8 cellular contexts compared by ENCODE assay signal in the genomic region with DNA sequence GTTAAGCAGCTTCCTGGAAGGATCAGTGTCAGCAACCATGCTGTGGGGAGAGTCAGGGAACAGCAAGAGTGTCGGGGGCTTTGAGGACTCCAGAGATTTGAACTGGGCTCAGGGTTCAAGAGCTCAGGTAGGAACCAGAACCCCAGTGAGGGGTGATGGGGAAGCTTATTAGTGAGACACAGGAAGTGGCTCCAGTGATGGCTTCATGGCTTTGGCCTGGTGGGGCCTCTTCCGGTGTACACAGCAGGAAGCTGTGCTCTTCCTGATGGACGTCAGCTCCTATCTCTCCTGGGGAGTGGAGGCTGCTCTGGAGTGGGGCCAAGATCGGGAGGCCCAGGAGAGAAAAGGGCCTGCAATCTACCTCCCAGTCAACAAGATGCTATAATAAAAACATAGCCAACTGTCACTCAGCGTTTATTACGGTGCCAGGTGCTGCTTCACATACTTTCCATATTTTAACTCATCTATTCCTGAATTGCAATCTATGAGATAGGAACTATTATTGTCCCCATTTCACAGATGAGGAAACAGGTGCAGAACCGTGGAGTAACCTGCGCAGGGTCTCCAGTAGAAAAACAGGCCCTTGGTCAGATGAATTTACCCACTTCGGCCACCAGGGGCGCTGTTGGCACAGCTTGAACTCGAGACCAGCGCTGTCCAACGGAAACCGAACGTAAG.
DNase-seq lines count a peak whose midpoint lies in the region; ATAC-seq, FAIRE-seq and TF ChIP-seq lines count a peak whose summit lies in the region.

No MANE protein-coding gene starts in this region.

- no peak overlapping the region for H2AK5ac ChIP-seq in H1 (ENCODE audit: low read depth, low read length)

- H3K4me2 ChIP-seq in H1 (ENCODE audit: insufficient read depth in 1 of 2, low read depth in 2 of 2, low read length in 2 of 2): no peak overlapping the region

- no peak overlapping the region for H3K9ac ChIP-seq in H1 (replicated peaks in 1 of 4; ENCODE audit: extremely low read depth in 1 of 4, low read depth in 3 of 4, low read length in 3 of 4)

- H2BK20ac ChIP-seq in H1 (ENCODE audit: low read length): no peak overlapping the region

- CTCF ChIA-PET in activated CD4-positive, alpha-beta memory T cell treated with anti-CD3 and anti-CD28 coated beads for 36 hours (lab: Charles Lee): interaction anchor here (0.6 to 2.2 kb wide), 15 partner anchors 10 to 625 kb away, joined by 3 to 15 read pairs (median 4); no protein-coding TSS in a partner anchor
- CTCF ChIA-PET in H1 (lab: Charles Lee; ENCODE audit: partially characterized antibody): interaction anchor here (0.6 to 6.8 kb wide), 36 partner anchors 9 to 1022 kb away, joined by 3 to 60 read pairs (median 4); no protein-coding TSS in a partner anchor

- H2BK15ac ChIP-seq in H1 (ENCODE audit: low read length): no peak overlapping the region

- H2BK5ac ChIP-seq in H1 (ENCODE audit: low read depth, low read length): no peak overlapping the region

- ATAC-seq in GM18909 (IDR thresholded peaks at IDR 0.05; ENCODE audit: poor library complexity, unreplicated experiment): no peak

- no peaks in the 10 kb centered on the region for H3K9me3 Mint-ChIP-seq in activated CD4-positive, alpha-beta memory T cell treated with anti-CD3 and anti-CD28 coated beads for 36 hours

- H3K23me2 ChIP-seq in H1 (ENCODE audit: low read depth, low read length): no peaks in the 10 kb centered on the region

- POLR2A ChIA-PET in activated CD4-positive, alpha-beta memory T cell treated with anti-CD3 and anti-CD28 coated beads for 36 hours (lab: Charles Lee): no interaction called here
- POLR2A ChIA-PET in H1 (lab: Charles Lee; ENCODE audit: partially characterized antibody): interaction anchor here (1.0 kb wide), 1 partner anchor 10 kb away, joined by 3 read pairs; no protein-coding TSS in a partner anchor

- no peak overlapping the region for H3K18ac ChIP-seq in H1 (ENCODE audit: extremely low read depth, low read length)

- TF ChIP-seq EP300 in H1 (IDR thresholded peaks at IDR 0.05; ENCODE audit: borderline replicate concordance in 1 of 2, low read depth in 2 of 2, low read length in 2 of 2): no peak

- H4K20me1 ChIP-seq in H1 (replicated peaks in 1 of 2; ENCODE audit: control insufficient read depth in 1 of 2, insufficient read depth in 2 of 2, low read length in 2 of 2): no peaks in the 10 kb centered on the region

- DNase-seq in NCI-H2171 (lab: John Stamatoyannopoulos, UW) (peak; percentile 85), H1 (ENCODE audit: low read depth in 1 of 2, low spot score in 2 of 2) (peak in 1 of 2 experiments; percentile 84), middle frontal gyrus (ENCODE audit: extremely low spot score, low spot score) (peak; percentile 47)
- DNase-seq in activated CD4-positive, alpha-beta memory T cell treated with anti-CD3 and anti-CD28 coated beads for 36 hours: peak; percentile 72
- peak in 5 of 6 experiments; percentile 24 to 68 (median 37) for DNase-seq in stimulated activated naive CD4-positive, alpha-beta T cell (lab: John Stamatoyannopoulos, UW)

- H3K23ac ChIP-seq in H1 (ENCODE audit: insufficient read length): no peak overlapping the region

- 59% methylated on average over 15 of the region's 15 CpGs; no CpG with 5 or more reads in 1 of the 2 experiments for WGBS in H1 (ENCODE audit: extremely low coverage in 1 of 2, insufficient coverage in 1 of 2, insufficient read length in 1 of 2, insufficient replicate concordance in 2 of 2, low coverage in 1 of 2, low lambda C conversion rate in 2 of 2, missing lambda C conversion rate in 1 of 2), 2 experiments

- no peak overlapping the region for H3K27ac Mint-ChIP-seq in activated CD4-positive, alpha-beta memory T cell treated with anti-CD3 and anti-CD28 coated beads for 36 hours

- TF ChIP-seq RAD21 in H1 (IDR thresholded peaks at IDR 0.05 in 1 of 2, conservative IDR thresholded peaks at IDR 0.05 in 1 of 2; ENCODE audit: low read depth in 2 of 2, low read length in 2 of 2): peak; percentile 79 to 80

- peak; percentile 89 for FAIRE-seq in H1 (lab: Jason Lieb, UNC)

- TF ChIP-seq CTCF in GM12872 (IDR thresholded peaks at IDR 0.05; ENCODE audit: insufficient read depth, low read depth, low read length): peak; percentile 83
- TF ChIP-seq CTCF in H1 (IDR thresholded peaks at IDR 0.05; ENCODE audit: control extremely low read depth in 1 of 3, insufficient read depth in 1 of 3, low read depth in 1 of 3, low read length in 3 of 3): peak; percentile 81 to 89 (median 82)

- H3K36me3 ChIP-seq in ACC112 (ENCODE audit: insufficient read depth, low read length): no peaks in the 10 kb centered on the region
- no peaks in the 10 kb centered on the region for H3K36me3 ChIP-seq in H1 (ENCODE audit: control insufficient read depth in 2 of 4, insufficient read depth in 4 of 4, low read length in 3 of 4)

- peak overlapping the region; percentile 20; the same call in 1 of the 2 replicates for H3K4me3 ChIP-seq in ACC112 (ENCODE audit: low read depth, low read length)
- no peak overlapping the region for H3K4me3 ChIP-seq in H1 (ENCODE audit: extremely low read depth in 1 of 4, insufficient read depth in 2 of 4, low read depth in 3 of 4, low read length in 4 of 4)

- H4K8ac ChIP-seq in H1 (ENCODE audit: extremely low read depth, insufficient read depth, low read length): no peak overlapping the region; the same call in 1 of the 2 replicates

- H2BK12ac ChIP-seq in H1 (ENCODE audit: low read depth, low read length): no peak overlapping the region

- no peak overlapping the region for H2BK120ac ChIP-seq in H1 (replicated peaks; ENCODE audit: low read depth, low read length)

- intact Hi-C loops in activated CD4-positive, alpha-beta memory T cell treated with anti-CD3 and anti-CD28 coated beads for 36 hours (cut with micrococcal nuclease): no loop called here

- H3K79me1 ChIP-seq in H1 (ENCODE audit: low read depth, low read length): no peaks in the 10 kb centered on the region

- TF ChIP-seq POLR2A in H1 (IDR thresholded peaks at IDR 0.05; ENCODE audit: control extremely low read depth in 1 of 2, low read depth in 2 of 2, low read length in 2 of 2): no peak

- no peak overlapping the region for H3K4ac ChIP-seq in H1 (replicated peaks; ENCODE audit: insufficient read length, low read depth, low read length)

- no peaks in the 10 kb centered on the region for H3K36me3 Mint-ChIP-seq in activated CD4-positive, alpha-beta memory T cell treated with anti-CD3 and anti-CD28 coated beads for 36 hours

- H3K4me1 ChIP-seq in ACC112 (ENCODE audit: control insufficient read depth, insufficient read depth, low read length, unreplicated experiment) (no peaks in the 10 kb centered on the region), H1 (replicated peaks in 1 of 4; ENCODE audit: control insufficient read depth in 3 of 4, insufficient read depth in 4 of 4, low read length in 3 of 4) (peaks cover 0 to 8% (median 5%) of the 10 kb centered on the region in 4 experiments; a peak in 5 of 7 replicates)

- H3K4me3 Mint-ChIP-seq in activated CD4-positive, alpha-beta memory T cell treated with anti-CD3 and anti-CD28 coated beads for 36 hours: no peak overlapping the region

- no peak overlapping the region for H4K91ac ChIP-seq in H1 (replicated peaks; ENCODE audit: insufficient read length, low read length)

- H3K27ac ChIP-seq in ACC112 (ENCODE audit: low read depth, low read length) (no peak overlapping the region), H1 (ENCODE audit: low read depth, low read length) (no peak overlapping the region)

- H3K27me3 Mint-ChIP-seq in activated CD4-positive, alpha-beta memory T cell treated with anti-CD3 and anti-CD28 coated beads for 36 hours: peaks cover 12% of the 10 kb centered on the region

- H3K79me2 ChIP-seq in ACC112 (ENCODE audit: control insufficient read depth, insufficient read depth, low read length, unreplicated experiment) (no peaks in the 10 kb centered on the region), H1 (ENCODE audit: control insufficient read depth in 1 of 2, insufficient read depth in 2 of 2, low read length in 2 of 2) (no peaks in the 10 kb centered on the region)

- H3K56ac ChIP-seq in H1 (replicated peaks; ENCODE audit: insufficient read length, low read depth, low read length): no peak overlapping the region

- no peak overlapping the region for H4K5ac ChIP-seq in H1 (ENCODE audit: insufficient read length, low read depth, low read length)

- H3K4me1 Mint-ChIP-seq in activated CD4-positive, alpha-beta memory T cell treated with anti-CD3 and anti-CD28 coated beads for 36 hours (ENCODE audit: low read depth): peaks cover 2% of the 10 kb centered on the region

- H3K9me3 ChIP-seq in H1 (ENCODE audit: insufficient read depth in 2 of 2, low read depth in 1 of 2, low read length in 1 of 2): no peaks in the 10 kb centered on the region

- H3K14ac ChIP-seq in H1 (ENCODE audit: insufficient read length): no peak overlapping the region

- H3K27me3 ChIP-seq in ACC112 (ENCODE audit: insufficient read depth, low read length): peaks cover 14% of the 10 kb centered on the region; the same call in 1 of the 2 replicates
- no peaks in the 10 kb centered on the region for H3K27me3 ChIP-seq in H1 (replicated peaks in 1 of 4; ENCODE audit: control insufficient read depth in 3 of 4, extremely low read depth in 1 of 4, insufficient read depth in 3 of 4, low read length in 3 of 4)

- H2AFZ ChIP-seq in ACC112 (ENCODE audit: low read length, unreplicated experiment): no peak overlapping the region
- no peak overlapping the region for H2AFZ ChIP-seq in H1 (ENCODE audit: low read length)

TF ChIP-seq in H1, 55 proteins besides CTCF, POLR2A, EP300 and RAD21:
- TF ChIP-seq RNF2 (IDR thresholded peaks at IDR 0.05; ENCODE audit: borderline replicate concordance, low read depth, low read length, missing control alignments, poor library complexity, severe bottlenecking): no peak
- TF ChIP-seq GABPA (IDR thresholded peaks at IDR 0.05; ENCODE audit: borderline replicate concordance, insufficient read depth, low read length): peak; percentile 79; the same call in 1 of the 2 replicates
- no peak for TF ChIP-seq KDM5A (IDR thresholded peaks at IDR 0.05; ENCODE audit: low read length)
- TF ChIP-seq KDM1A (IDR thresholded peaks at IDR 0.05; ENCODE audit: borderline replicate concordance, low read length): peak; percentile 81; the same call in 1 of the 2 replicates
- TF ChIP-seq CREB1 (IDR thresholded peaks at IDR 0.05): 0 out of 2 replicates have a peak, but pooled peaks have one; percentile 8
- no peak for TF ChIP-seq CHD2 (IDR thresholded peaks at IDR 0.05; ENCODE audit: low read length)
- TF ChIP-seq, protein P1, sequence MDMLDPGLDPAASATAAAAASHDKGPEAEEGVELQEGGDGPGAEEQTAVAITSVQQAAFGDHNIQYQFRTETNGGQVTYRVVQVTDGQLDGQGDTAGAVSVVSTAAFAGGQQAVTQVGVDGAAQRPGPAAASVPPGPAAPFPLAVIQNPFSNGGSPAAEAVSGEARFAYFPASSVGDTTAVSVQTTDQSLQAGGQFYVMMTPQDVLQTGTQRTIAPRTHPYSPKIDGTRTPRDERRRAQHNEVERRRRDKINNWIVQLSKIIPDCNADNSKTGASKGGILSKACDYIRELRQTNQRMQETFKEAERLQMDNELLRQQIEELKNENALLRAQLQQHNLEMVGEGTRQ (IDR thresholded peaks at IDR 0.05; ENCODE audit: low read length): no peak
